Comparison of ENCODE assay signal across 20 cellular contexts in the genomic region with DNA sequence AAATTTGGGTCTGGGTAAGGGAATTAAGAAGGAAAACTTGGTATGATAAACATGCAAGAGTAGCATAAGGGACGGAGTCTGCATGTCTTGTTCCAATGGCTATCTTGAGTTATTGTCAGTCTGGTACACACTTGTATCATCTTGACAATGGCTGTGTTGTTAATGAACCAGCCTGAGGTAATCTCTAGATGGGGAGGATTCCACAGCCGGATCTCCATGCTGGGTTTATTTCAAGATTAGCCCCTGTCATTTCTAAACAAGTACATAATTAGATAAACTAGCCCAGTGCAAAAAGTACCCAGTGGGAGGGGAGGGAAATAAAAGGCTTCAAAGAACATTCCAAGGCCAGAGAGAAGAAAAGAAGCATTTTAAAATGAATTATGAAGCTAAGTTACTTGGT.
"Had no signal": no experiment of that assay in that cellular context is flagged by ENCODE, and none has a peak within 500 bp of the region (broad histone marks: within the 10 kb centered on the region; RNA-seq: fewer than 3 reads in every experiment).

No MANE protein-coding gene starts in this region.

- FAIRE-seq: colon, endothelial cell of umbilical vein, islet of Langerhans, keratinocyte had no signal

- DNase-seq: dermis blood vessel endothelial cell; dorsolateral prefrontal cortex; effector CD4-positive, alpha-beta T cell; effector memory CD4-positive, alpha-beta T cell; foreskin keratinocyte; gastrocnemius medialis; glutamatergic neuron; head of caudate nucleus; heart right ventricle; hippocampal formation; left cardiac atrium; left lung; left ventricle myocardium superior; lower lobe of right lung; mesenchymal stem cell; mucosa of descending colon had no signal
